Comparison of ENCODE assay signal across 9 cellular contexts in the genomic region with DNA sequence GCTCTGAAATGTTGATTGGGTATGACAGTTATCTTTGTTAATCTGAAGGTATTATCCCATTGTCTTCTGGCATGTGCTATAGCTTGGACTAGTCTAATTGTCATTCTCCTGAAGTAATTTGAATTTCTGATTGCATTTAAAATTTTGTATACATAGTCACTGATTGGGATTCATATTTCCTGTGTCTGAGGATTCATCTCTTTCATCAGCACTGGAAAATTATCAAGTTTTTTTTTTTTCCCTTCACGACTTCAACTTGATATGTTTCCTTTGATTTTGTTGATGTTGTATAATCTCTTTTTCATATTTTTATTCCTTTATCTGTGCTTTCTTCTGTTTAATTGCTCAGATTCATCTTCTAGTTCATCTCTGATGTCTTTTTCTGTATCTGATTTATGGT.
"Had no signal": no experiment of that assay in that cellular context is flagged by ENCODE, and none has a peak within 500 bp of the region (broad histone marks: within the 10 kb centered on the region; RNA-seq: fewer than 3 reads in every experiment).

No MANE protein-coding gene starts in this region.

- ATAC-seq: GM23338 had no signal

- FAIRE-seq: H1, H54, HTR-8/SVneo had no signal

- DNase-seq: H9, HCEC 1CT, HFFc6, KBM-7 had no signal

- H3K27ac Mint-ChIP-seq: GM23338, HFFc6, IgD-negative memory B cell had no signal

- H3K27me3 Mint-ChIP-seq: IgD-negative memory B cell had no signal

- H3K4me3 ChIP-seq: GM23338 had no signal

- H3K9me3 Mint-ChIP-seq: GM23338, H9, HFFc6, IgD-negative memory B cell had no signal

- H3K4me3 Mint-ChIP-seq: GM23338, H9, HFFc6, IgD-negative memory B cell had no signal
